Comparison of ENCODE assay signal across 8 cellular contexts in genomic region chr5:132866342-132867045, GRCh38. TPM values are rescaled to one million over a fixed set of nuclear protein-coding genes. Genes with fewer than 3 reads are reported as not detected.
DNase-seq lines count a peak whose midpoint lies in the region; FAIRE-seq and TF ChIP-seq lines count a peak whose summit lies in the region.

TSS of gene GDF9 (minus strand) at chr5:132866469. CDS start at chr5:132864533, 1,936 bp downstream.
TSS of gene UQCRQ (plus strand) at chr5:132866642. CDS start at chr5:132866882, 240 bp downstream.

- DNase-seq in H9 (peak; percentile 99), M059J (ENCODE audit: low read depth) (peak; percentile 100), SHP77 (lab: John Stamatoyannopoulos, UW) (peak; percentile 98 to 99), activated gamma-delta T cell treated with Interleukin-2 at 50 U/mL for 16 hours (peak; percentile 87), fibroblast of villous mesenchyme (ENCODE audit: low read depth) (peak; percentile 100), stomach (peak; percentile 92)

- no peak within 1 kb of the TSS for H2AK5ac ChIP-seq in H9 (ENCODE audit: insufficient read length, low read length)

- peaks cover 9% of the 10 kb centered on the region for H3K23me2 ChIP-seq in H9 (ENCODE audit: insufficient read length, low read depth, low read length, poor library complexity, severe bottlenecking)

- intact Hi-C loops in stomach (cut with DNase I; ENCODE audit: low total_unique reads) = no loop called here

- H3F3A ChIP-seq in neural cell (ENCODE audit: insufficient read depth, low read length, poor library complexity, severe bottlenecking) = peaks cover 4% of the 10 kb centered on the region

- peak within 1 kb of the TSS; percentile 100 for H3K27ac Mint-ChIP-seq in H9

- no peak within 1 kb of the TSS for H2BK5ac ChIP-seq in H9 (ENCODE audit: insufficient read length, low read length)

- H3K9me3 Mint-ChIP-seq in H9 = peaks cover 0 to 4% of the 10 kb centered on the region in 2 experiments; a peak in 1 of 5 replicates

- H3K4me2 ChIP-seq in H9 (ENCODE audit: insufficient read depth, insufficient read length, low read length) (peak within 1 kb of the TSS; percentile 94), neural cell (ENCODE audit: low read length) (peak within 1 kb of the TSS; percentile 87)

- H2BK120ac ChIP-seq in H9 (ENCODE audit: low read depth, low read length, poor library complexity, severe bottlenecking) = no peak within 1 kb of the TSS

- no peak within 1 kb of the TSS for H4K91ac ChIP-seq in H9 (ENCODE audit: insufficient read length, low read depth, low read length)

- peak; percentile 49; the same call in 2 of the 3 replicates for TF ChIP-seq CTCF in H9 (conservative IDR thresholded peaks at IDR 0.05)
- peak; percentile 38 for TF ChIP-seq CTCF in fibroblast of villous mesenchyme (IDR thresholded peaks at IDR 0.05; ENCODE audit: insufficient read depth, low read depth, low read length)
- TF ChIP-seq CTCF in neural cell (IDR thresholded peaks at IDR 0.05; ENCODE audit: poor library complexity, severe bottlenecking) = peak; percentile 64
- TF ChIP-seq CTCF in stomach (IDR thresholded peaks at IDR 0.05) = peak in 2 of 7 experiments; percentile 17 to 25

- peak; percentile 98 for FAIRE-seq in G401.6 (lab: Jason Lieb, UNC)

- H3K4me3 Mint-ChIP-seq in H9 = peak within 1 kb of the TSS; percentile 99

- no peak within 1 kb of the TSS for H3K56ac ChIP-seq in H9 (ENCODE audit: insufficient read length, low read depth, low read length)

- H3K18ac ChIP-seq in H9 (ENCODE audit: insufficient read length, low read depth, low read length) = peak within 1 kb of the TSS; percentile 53

- peaks cover 27 to 30% of the 10 kb centered on the region in 2 experiments for H3K4me1 Mint-ChIP-seq in H9

- no peak within 1 kb of the TSS for H4K5ac ChIP-seq in H9 (ENCODE audit: insufficient read length, low read depth, low read length)

- no peaks in the 10 kb centered on the region for H3K9me2 ChIP-seq in neural cell (ENCODE audit: insufficient read depth, low read length)

- H3K9ac ChIP-seq in H9 (ENCODE audit: extremely low read depth, insufficient read length, low read length) = peak within 1 kb of the TSS; percentile 84
- peak within 1 kb of the TSS; percentile 98 for H3K9ac ChIP-seq in neural cell (ENCODE audit: low read length)

- no peaks in the 10 kb centered on the region for H3K27me3 ChIP-seq in H9 (ENCODE audit: insufficient read depth, low read length)
- no peaks in the 10 kb centered on the region for H3K27me3 ChIP-seq in neural cell (ENCODE audit: insufficient read depth, low read depth, low read length)
- H3K27me3 ChIP-seq in stomach = no peaks in the 10 kb centered on the region

- H3K79me2 ChIP-seq in H9 (ENCODE audit: insufficient read depth, low read length) = peaks cover 3% of the 10 kb centered on the region; the same call in 1 of the 2 replicates
- peaks cover 11% of the 10 kb centered on the region for H3K79me2 ChIP-seq in neural cell (replicated peaks; ENCODE audit: insufficient read depth, low read length)

- H2BK12ac ChIP-seq in H9 (ENCODE audit: insufficient read length, low read depth, low read length) = no peak within 1 kb of the TSS

- peak within 1 kb of the TSS; percentile 75 for H3K4me3 ChIP-seq in fibroblast of villous mesenchyme (ENCODE audit: low read depth, low read length)
- peak within 1 kb of the TSS; percentile 95 for H3K4me3 ChIP-seq in neural cell (ENCODE audit: low read length)
- H3K4me3 ChIP-seq in stomach = peak within 1 kb of the TSS; percentile 64 to 94 (median 80)

- TF ChIP-seq EP300 in neural cell (conservative IDR thresholded peaks at IDR 0.05; ENCODE audit: poor library complexity, severe bottlenecking) (peak; percentile 81), stomach (IDR thresholded peaks at IDR 0.05) (no peak)

- WGBS in H9 (ENCODE audit: extremely low coverage, insufficient read length, low lambda C conversion rate) = no CpG with 5 or more reads among the region's 55 CpGs
- 0 to 1% (median 0%) methylated on average over 33 to 55 of the region's 55 CpGs for WGBS in stomach, 5 donors

- TF ChIP-seq RAD21 in neural cell (conservative IDR thresholded peaks at IDR 0.05) = peak; percentile 63

- H3K9me3 ChIP-seq in H9 (ENCODE audit: control insufficient read depth, low read depth, low read length) = no peaks in the 10 kb centered on the region
- no peaks in the 10 kb centered on the region for H3K9me3 ChIP-seq in neural cell (ENCODE audit: low read length)
- no peaks in the 10 kb centered on the region for H3K9me3 ChIP-seq in stomach

- no peak within 1 kb of the TSS for H3K23ac ChIP-seq in H9 (ENCODE audit: insufficient read length, low read depth, low read length)

- TF ChIP-seq POLR2A in stomach (IDR thresholded peaks at IDR 0.05) = peak in 2 of 4 donors; percentile 80 to 90

- H3K27ac ChIP-seq in H9 (ENCODE audit: insufficient read length, low read depth, low read length) = no peak within 1 kb of the TSS
- H3K27ac ChIP-seq in neural cell (ENCODE audit: low read length) = peak within 1 kb of the TSS; percentile 97
- peak within 1 kb of the TSS; percentile 90 to 95 (median 93) for H3K27ac ChIP-seq in stomach

- H2BK20ac ChIP-seq in H9 (ENCODE audit: low read depth, low read length, poor library complexity, severe bottlenecking) = no peak within 1 kb of the TSS

- H3K27me3 Mint-ChIP-seq in H9 (ENCODE audit: low read depth) = peaks cover 2% of the 10 kb centered on the region; the same call in 1 of the 2 replicates

- no peaks in the 10 kb centered on the region for H3K79me1 ChIP-seq in H9 (ENCODE audit: insufficient read depth, low read depth, low read length, poor library complexity, severe bottlenecking)

- H2AFZ ChIP-seq in H9 (ENCODE audit: low read length) = no peak within 1 kb of the TSS
- peak within 1 kb of the TSS; percentile 100 for H2AFZ ChIP-seq in neural cell (ENCODE audit: low read depth, low read length)

- H3K36me3 ChIP-seq in neural cell (ENCODE audit: insufficient read depth, low read length) (peaks cover 7% of the 10 kb centered on the region), stomach (peaks cover 18 to 37% (median 36%) of the 10 kb centered on the region in 4 donors)

- peak within 1 kb of the TSS; percentile 77 for H3K14ac ChIP-seq in H9 (ENCODE audit: insufficient read depth, low read length)

- H3T11ph ChIP-seq in H9 (ENCODE audit: low read length) = no peak within 1 kb of the TSS

- H3K4ac ChIP-seq in H9 (ENCODE audit: low read depth, low read length) = no peak within 1 kb of the TSS

- H3K36me3 Mint-ChIP-seq in H9 (ENCODE audit: insufficient read depth in 1 of 3, low read depth in 3 of 3) = peaks cover 15 to 33% (median 24%) of the 10 kb centered on the region in 3 experiments

- H2BK15ac ChIP-seq in H9 (ENCODE audit: low read depth, low read length) = no peak within 1 kb of the TSS

- H4K8ac ChIP-seq in H9 (replicated peaks; ENCODE audit: insufficient read length, low read depth, low read length) = no peak within 1 kb of the TSS

- H4K20me1 ChIP-seq in H9 (ENCODE audit: control insufficient read depth, insufficient read depth, insufficient read length) (no peaks in the 10 kb centered on the region), neural cell (ENCODE audit: insufficient read depth) (no peaks in the 10 kb centered on the region)

- H3K4me1 ChIP-seq in H9 (ENCODE audit: insufficient read depth, low read length) (peaks cover 5% of the 10 kb centered on the region; the same call in 1 of the 2 replicates), stomach (peaks cover 12 to 35% (median 22%) of the 10 kb centered on the region in 4 donors)

TF ChIP-seq in neural cell, 6 proteins besides CTCF, POLR2A, EP300 and RAD21:
- peak; percentile 76 for TF ChIP-seq TAF1 (IDR thresholded peaks at IDR 0.05; ENCODE audit: low read depth)
- TF ChIP-seq EZH2 (IDR thresholded peaks at IDR 0.05; ENCODE audit: borderline replicate concordance, insufficient read depth, low read length, poor library complexity, severe bottlenecking) = no peak
- peak; percentile 91 for TF ChIP-seq MXI1 (conservative IDR thresholded peaks at IDR 0.05; ENCODE audit: poor library complexity, severe bottlenecking)
- peak; percentile 100 for TF ChIP-seq POLR2AphosphoS5 (IDR thresholded peaks at IDR 0.05)
- peak; percentile 68 for TF ChIP-seq SMC3 (conservative IDR thresholded peaks at IDR 0.05; ENCODE audit: poor library complexity)
- peak; percentile 84 for TF ChIP-seq REST (IDR thresholded peaks at IDR 0.05; ENCODE audit: borderline replicate concordance)

RNA-seq across cellular contexts. Expression of gene GDF9, which starts in this region (rescaled TPM):
- total RNA-seq in H9 (2021) = 0.24 and 0.57 TPM in 2 replicates
- total RNA-seq in M059J (2014; rRNA removed; shearing (Covaris generic)) = not detected in 2 replicates
- not detected in 2 replicates for total RNA-seq in fibroblast of villous mesenchyme
- polyA plus RNA-seq in neural cell = 4.6 and 5.1 TPM in 2 replicates
- polyA minus RNA-seq in neural cell = 3.2 and 3.9 TPM in 2 replicates
- total RNA-seq in stomach = 1 to 10 TPM in 2 of 5 donors, not detected in 3; 1.2 to 4.4 TPM
- 1 to 10 TPM in 1 of 3 donors, under 1 TPM in 1, not detected in 1; 0.25 to 1.1 TPM for polyA plus RNA-seq in stomach

RNA-seq across cellular contexts. Expression of gene UQCRQ, which starts in this region (rescaled TPM):
- total RNA-seq in H9 (2021) (293 and 306 TPM in 2 replicates), fibroblast of villous mesenchyme (134 and 179 TPM in 2 replicates), stomach (100 to 1,000 TPM in 2 of 5 donors, 10 to 100 TPM in 3; 66.5 to 173 (median 83.4) TPM)
- 231 and 270 TPM in 2 replicates for total RNA-seq in M059J (2014; rRNA removed; shearing (Covaris generic))
- polyA plus RNA-seq in neural cell (413 and 444 TPM in 2 replicates), stomach (100 to 1,000 TPM; 470 to 603 (median 499) TPM)
- 107 and 110 TPM in 2 replicates for polyA minus RNA-seq in neural cell
